ENCODE assay signal across 8 cellular contexts in the genomic region with DNA sequence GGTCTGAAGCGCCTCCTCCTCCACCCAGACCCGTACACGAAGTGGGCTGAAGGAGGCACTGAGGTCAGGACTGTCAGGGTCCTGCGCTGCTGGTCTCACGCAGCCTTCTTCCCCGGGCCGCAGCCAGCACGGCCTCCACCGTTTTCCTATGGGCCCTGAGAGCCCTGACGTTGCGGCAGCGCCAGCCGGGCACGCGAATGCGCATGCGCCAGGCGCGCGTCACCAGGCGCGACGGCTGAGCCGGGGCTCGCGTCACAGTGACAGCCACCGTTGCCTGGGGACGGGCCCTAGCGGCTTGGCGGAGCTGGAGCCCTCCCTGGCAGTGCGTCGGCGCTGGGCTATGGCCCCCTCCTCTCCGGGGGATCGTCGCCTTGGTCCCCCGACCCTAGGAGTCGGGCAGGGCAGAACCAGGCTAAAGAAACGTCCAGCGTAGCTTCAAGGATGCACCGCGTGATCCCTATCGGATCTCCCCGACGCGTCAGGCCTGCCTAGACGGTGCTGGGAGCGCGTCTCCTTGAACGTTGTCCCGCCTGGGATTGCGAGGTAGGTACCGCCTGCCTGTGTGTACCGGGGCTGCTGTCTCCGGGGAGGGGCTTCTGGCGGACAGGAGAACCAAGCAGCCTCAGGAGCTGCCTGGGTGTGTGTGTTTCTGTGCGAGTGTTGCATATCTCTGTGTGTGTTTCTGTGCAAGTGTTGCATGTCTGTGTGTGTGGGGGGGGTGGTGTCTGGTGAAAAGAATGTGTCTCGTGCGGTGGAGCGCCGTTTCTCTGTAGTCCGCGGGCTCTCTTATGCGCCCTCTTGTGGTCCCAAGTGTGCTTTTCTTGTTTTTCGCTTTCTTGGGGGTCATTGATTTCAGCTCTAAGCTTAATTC. TPM values are rescaled to one million over a fixed set of nuclear protein-coding genes. Genes with fewer than 3 reads are reported as not detected.
DNase-seq lines count a peak whose midpoint lies in the region; ATAC-seq lines count a peak whose summit lies in the region.

No MANE protein-coding gene starts in this region.

- H3K9me3 Mint-ChIP-seq in activated T-cell treated with anti-CD3 and anti-CD28 coated beads, Interleukin-2, amount 50 U/mL, for 72 hours: peaks cover 14 to 25% of the 10 kb centered on the region in 2 donors

- peak overlapping the region; percentile 76 for H3K27ac Mint-ChIP-seq in activated T-cell treated with anti-CD3 and anti-CD28 coated beads, Interleukin-2, amount 50 U/mL, for 72 hours

- DNase-seq in ELF-1 (ENCODE audit: low read depth, low spot score) (peak; percentile 88), MV-4-11 (lab: John Stamatoyannopoulos, UW) (peak; percentile 34), left ventricle myocardium superior (peak; percentile 80), hippocampal formation (lab: John Stamatoyannopoulos, UW) (no peak), NOMO-1 treated with dmso at 0.1 percent for 144 hours (lab: John Stamatoyannopoulos, UW; ENCODE audit: unreplicated experiment) (no peak), ecto neural progenitor cell (ENCODE audit: low spot score) (no peak)
- DNase-seq in activated T-cell treated with anti-CD3 and anti-CD28 coated beads, Interleukin-2, amount 50 U/mL, for 72 hours: peak; percentile 70 to 76
- peak; percentile 51 for DNase-seq in stimulated activated CD4-positive, alpha-beta T cell treated with anti-CD3 and anti-CD28 coated beads, Interleukin-4, amount 100 ng/mL, for 1 hour

- intact Hi-C loops in left ventricle myocardium superior (cut with micrococcal nuclease): no loop called here

- peaks cover 5% of the 10 kb centered on the region for H3K4me1 Mint-ChIP-seq in activated T-cell treated with anti-CD3 and anti-CD28 coated beads, Interleukin-2, amount 50 U/mL, for 72 hours (ENCODE audit: low read depth)

- peak; percentile 85 to 88 for ATAC-seq in activated T-cell treated with anti-CD3 and anti-CD28 coated beads, Interleukin-2, amount 50 U/mL, for 72 hours (replicated peaks in 1 of 2)
- ATAC-seq in left ventricle myocardium superior: peak; percentile 98

- peaks cover 25 to 44% of the 10 kb centered on the region in 2 donors for H3K36me3 Mint-ChIP-seq in activated T-cell treated with anti-CD3 and anti-CD28 coated beads, Interleukin-2, amount 50 U/mL, for 72 hours (ENCODE audit: insufficient read depth in 2 of 2)

- H3K4me3 Mint-ChIP-seq in activated T-cell treated with anti-CD3 and anti-CD28 coated beads, Interleukin-2, amount 50 U/mL, for 72 hours: peak overlapping the region; percentile 84 to 85

- no peaks in the 10 kb centered on the region for H3K27me3 Mint-ChIP-seq in activated T-cell treated with anti-CD3 and anti-CD28 coated beads, Interleukin-2, amount 50 U/mL, for 72 hours (ENCODE audit: low read depth)

RNA-seq across cellular contexts. Expression of gene ZNF571, which starts 43.2 kb away (rescaled TPM):
- total RNA-seq in activated T-cell treated with anti-CD3 and anti-CD28 coated beads, Interleukin-2, amount 50 U/mL, for 72 hours: 1 to 10 TPM; 6.2 to 9.4 TPM
- total RNA-seq in left ventricle myocardium superior: 3.8 TPM

RNA-seq across cellular contexts. Expression of gene ZNF540, which starts 43.3 kb away (rescaled TPM):
- total RNA-seq in activated T-cell treated with anti-CD3 and anti-CD28 coated beads, Interleukin-2, amount 50 U/mL, for 72 hours: 1 to 10 TPM; 2.3 TPM
- 8.8 TPM for total RNA-seq in left ventricle myocardium superior

RNA-seq across cellular contexts. Expression of gene ZNF793, which starts 44.6 kb away (rescaled TPM):
- total RNA-seq in activated T-cell treated with anti-CD3 and anti-CD28 coated beads, Interleukin-2, amount 50 U/mL, for 72 hours: 1 to 10 TPM; 4.5 to 6.7 TPM
- total RNA-seq in left ventricle myocardium superior: 6.4 TPM

Comparison
In these comparisons a context has a peak if more than half of its experiments do, and no peak if none do; other contexts are left out.
1. DNase-seq: peak in ELF-1 (single experiment), MV-4-11 (single experiment), activated T-cell treated with anti-CD3 and anti-CD28 coated beads, Interleukin-2, amount 50 U/mL, for 72 hours (2 of 2), left ventricle myocardium superior (single experiment) and stimulated activated CD4-positive, alpha-beta T cell treated with anti-CD3 and anti-CD28 coated beads, Interleukin-4, amount 100 ng/mL, for 1 hour (single experiment); none in hippocampal formation (0 of 2), NOMO-1 treated with dmso at 0.1 percent for 144 hours (single experiment) and ecto neural progenitor cell (single experiment).